Comparison of ENCODE assay signal across 20 cellular contexts in genomic region chrX:39550795-39551361, GRCh38.
DNase-seq lines count a peak whose midpoint lies in the region; ATAC-seq and TF ChIP-seq lines count a peak whose summit lies in the region.
"Had no signal": no experiment of that assay in that cellular context is flagged by ENCODE, and none has a peak within 500 bp of the region (broad histone marks: within the 10 kb centered on the region; RNA-seq: fewer than 3 reads in every experiment).

No MANE protein-coding gene starts in this region.

- DNase-seq in activated naive CD4-positive, alpha-beta T cell treated with anti-CD3 and anti-CD28 coated beads, Interleukin-2, amount 50 U/mL, for 72 hours (ENCODE audit: low spot score in 2 of 2) = no peak
- no peak for DNase-seq in activated naive CD4-positive, alpha-beta T cell treated with anti-CD3 and anti-CD28 coated beads for 36 hours
- DNase-seq in coronary artery (ENCODE audit: low spot score) = peak; percentile 26
- DNase-seq in chondrocyte (ENCODE audit: low spot score) = no peak
- DNase-seq in KBM-7 = no peak
- no peak for DNase-seq in C1 segment of cervical spinal cord (lab: John Stamatoyannopoulos, UW)
- DNase-seq in NCI-H1436 (lab: John Stamatoyannopoulos, UW) = no peak
- DNase-seq: activated CD4-positive, alpha-beta T cell treated with anti-CD3 and anti-CD28 coated beads for 1 hour; activated naive CD4-positive, alpha-beta T cell; anterior cingulate cortex; DMS153; NCI-H1417; NCI-H2107; ovary; right cardiac atrium had no signal

- CTCF ChIA-PET in activated naive CD4-positive, alpha-beta T cell treated with anti-CD3 and anti-CD28 coated beads for 36 hours (lab: Charles Lee) = no interaction called here

- intact Hi-C loops in activated naive CD4-positive, alpha-beta T cell treated with anti-CD3 and anti-CD28 coated beads for 36 hours (cut with micrococcal nuclease) = no loop called here

- H3K4me3 Mint-ChIP-seq in activated naive CD4-positive, alpha-beta T cell treated with anti-CD3 and anti-CD28 coated beads for 36 hours = no peak overlapping the region
- H3K4me3 Mint-ChIP-seq in chondrocyte (ENCODE audit: unreplicated experiment) = no peak overlapping the region
- H3K4me3 Mint-ChIP-seq: natural killer cell treated with Interleukin-12 subunit alpha and Interleukin-12 subunit beta and Interleukin-15 and Interleukin-18, amount 100 ng/mL, for 72 hours had no signal

- no peak overlapping the region for H3K27ac Mint-ChIP-seq in activated naive CD4-positive, alpha-beta T cell treated with anti-CD3 and anti-CD28 coated beads, Interleukin-2, amount 50 U/mL, for 72 hours
- no peak overlapping the region for H3K27ac Mint-ChIP-seq in activated naive CD4-positive, alpha-beta T cell treated with anti-CD3 and anti-CD28 coated beads for 36 hours
- H3K27ac Mint-ChIP-seq in chondrocyte (ENCODE audit: unreplicated experiment) = no peak overlapping the region
- H3K27ac Mint-ChIP-seq: natural killer cell treated with Interleukin-12 subunit alpha and Interleukin-12 subunit beta and Interleukin-15 and Interleukin-18, amount 100 ng/mL, for 72 hours had no signal

- H3K27ac ChIP-seq in coronary artery = no peak overlapping the region
- H3K27ac ChIP-seq: HL-60, ovary, vagina had no signal

- peak; percentile 18 to 26 for ATAC-seq in activated naive CD4-positive, alpha-beta T cell treated with anti-CD3 and anti-CD28 coated beads, Interleukin-2, amount 50 U/mL, for 72 hours
- peak; percentile 75 for ATAC-seq in HG03354 (IDR thresholded peaks at IDR 0.05; ENCODE audit: poor library complexity, severe bottlenecking, unreplicated experiment)
- ATAC-seq: natural killer cell treated with Interleukin-12 subunit alpha and Interleukin-12 subunit beta and Interleukin-15 and Interleukin-18, amount 100 ng/mL, for 72 hours; right cardiac atrium had no signal

- H3K4me3 ChIP-seq in coronary artery = no peak overlapping the region
- H3K4me3 ChIP-seq: HAP-1, ovary, vagina had no signal

- peaks cover 7% of the 10 kb centered on the region for H3K4me1 Mint-ChIP-seq in activated naive CD4-positive, alpha-beta T cell treated with anti-CD3 and anti-CD28 coated beads for 36 hours (ENCODE audit: low read depth)
- H3K4me1 Mint-ChIP-seq in chondrocyte (ENCODE audit: low read depth) = no peaks in the 10 kb centered on the region

- in situ Hi-C loops in KBM-7 (cut with MboI; ENCODE audit: low pct_unique_long_range_greater_than_20kb, low sequenced_read_pairs) = no loop called here

- H3K27me3 Mint-ChIP-seq in activated naive CD4-positive, alpha-beta T cell treated with anti-CD3 and anti-CD28 coated beads for 36 hours (ENCODE audit: low read depth) = no peaks in the 10 kb centered on the region
- peaks cover 4% of the 10 kb centered on the region for H3K27me3 Mint-ChIP-seq in chondrocyte (ENCODE audit: low read depth)

- TF ChIP-seq CTCF in coronary artery (IDR thresholded peaks at IDR 0.05) (no peak), chondrocyte (IDR thresholded peaks at IDR 0.05) (no peak)

- no peaks in the 10 kb centered on the region for H3K36me3 Mint-ChIP-seq in activated naive CD4-positive, alpha-beta T cell treated with anti-CD3 and anti-CD28 coated beads, Interleukin-2, amount 50 U/mL, for 72 hours
- no peaks in the 10 kb centered on the region for H3K36me3 Mint-ChIP-seq in activated naive CD4-positive, alpha-beta T cell treated with anti-CD3 and anti-CD28 coated beads for 36 hours (ENCODE audit: low read depth)
- peaks cover 2% of the 10 kb centered on the region for H3K36me3 Mint-ChIP-seq in chondrocyte (ENCODE audit: low read depth)
- H3K36me3 Mint-ChIP-seq: natural killer cell treated with Interleukin-12 subunit alpha and Interleukin-12 subunit beta and Interleukin-15 and Interleukin-18, amount 100 ng/mL, for 72 hours had no signal

- H3K9me3 Mint-ChIP-seq in activated naive CD4-positive, alpha-beta T cell treated with anti-CD3 and anti-CD28 coated beads, Interleukin-2, amount 50 U/mL, for 72 hours = peaks cover 0 to 5% of the 10 kb centered on the region in 2 donors
- H3K9me3 Mint-ChIP-seq in activated naive CD4-positive, alpha-beta T cell treated with anti-CD3 and anti-CD28 coated beads for 36 hours = peaks cover 4% of the 10 kb centered on the region
- peaks cover 36% of the 10 kb centered on the region for H3K9me3 Mint-ChIP-seq in chondrocyte (ENCODE audit: low read depth)
- H3K9me3 Mint-ChIP-seq: natural killer cell treated with Interleukin-12 subunit alpha and Interleukin-12 subunit beta and Interleukin-15 and Interleukin-18, amount 100 ng/mL, for 72 hours had no signal
